6 cellular contexts compared by ENCODE assay signal in genomic region chr15:90884719-90885431, GRCh38. TPM values are rescaled to one million over a fixed set of nuclear protein-coding genes. Genes with fewer than 3 reads are reported as not detected.
DNase-seq lines count a peak whose midpoint lies in the region; ATAC-seq and TF ChIP-seq lines count a peak whose summit lies in the region.

No MANE protein-coding gene starts in this region.

- H3K4me3 Mint-ChIP-seq in endothelial cell (ENCODE audit: unreplicated experiment), result peak overlapping the region; percentile 82

- H3K36me3 Mint-ChIP-seq in endothelial cell (ENCODE audit: low read depth, unreplicated experiment), result peaks cover 11% of the 10 kb centered on the region

- intact Hi-C loops in sciatic nerve (cut with DNase I), result loop anchor here (2.0 kb wide), 1 partner anchor 238 kb away; no protein-coding TSS in a partner anchor

- H3K27ac ChIP-seq in HUES48 (ENCODE audit: low read depth, low read length), result peak overlapping the region; percentile 23

- peaks cover 17% of the 10 kb centered on the region for H3K36me3 ChIP-seq in HUES48 (ENCODE audit: control insufficient read depth, insufficient read depth, low read length)

- TF ChIP-seq CTCF in endothelial cell (IDR thresholded peaks at IDR 0.05; ENCODE audit: unreplicated experiment), result no peak
- TF ChIP-seq CTCF in GM13977 (IDR thresholded peaks at IDR 0.05; ENCODE audit: extremely low read depth, insufficient read depth, missing control alignments), result no peak

- no peaks in the 10 kb centered on the region for H3K9me3 ChIP-seq in HUES48 (ENCODE audit: control insufficient read depth, insufficient read depth, low read length)

- peaks cover 18% of the 10 kb centered on the region for H3K4me1 ChIP-seq in HUES48 (ENCODE audit: control insufficient read depth, insufficient read depth, low read length)

- no peaks in the 10 kb centered on the region for H3K27me3 ChIP-seq in HUES48 (ENCODE audit: control insufficient read depth, insufficient read depth, low read length)

- peak; percentile 11 for ATAC-seq in sciatic nerve
- no peak for ATAC-seq in GM18858 (IDR thresholded peaks at IDR 0.05; ENCODE audit: unreplicated experiment)

- H3K9ac ChIP-seq in HUES48 (ENCODE audit: low read depth, low read length), result no peak overlapping the region

- no peaks in the 10 kb centered on the region for H3K9me3 Mint-ChIP-seq in endothelial cell (ENCODE audit: unreplicated experiment)

- DNase-seq in endothelial cell (ENCODE audit: low spot score), result no peak
- peak; percentile 70 for DNase-seq in sciatic nerve (ENCODE audit: low spot score)
- DNase-seq in GM19240 (ENCODE audit: insufficient read length, low spot score), result no peak
- DNase-seq in GM13977 (ENCODE audit: low spot score), result no peak

- in situ Hi-C loops in GM13977 (cut with MboI; ENCODE audit: low pct_unique_long_range_greater_than_20kb, low sequenced_read_pairs, unreplicated experiment), result loop anchor here (25.0 kb wide), 1 partner anchor 573 kb away; no protein-coding TSS in a partner anchor

- peaks cover 26% of the 10 kb centered on the region for H3K4me1 Mint-ChIP-seq in endothelial cell (ENCODE audit: unreplicated experiment)

- no peak overlapping the region for H3K27ac Mint-ChIP-seq in endothelial cell (ENCODE audit: unreplicated experiment)

- H3K27me3 Mint-ChIP-seq in endothelial cell (ENCODE audit: unreplicated experiment), result no peaks in the 10 kb centered on the region

- H3K4me3 ChIP-seq in HUES48 (ENCODE audit: low read depth, low read length), result peak overlapping the region; percentile 30; the same call in 1 of the 2 replicates

RNA-seq across cellular contexts. Expression of gene FES, which starts 0.6 kb away (rescaled TPM):
- total RNA-seq in endothelial cell (ENCODE audit: unreplicated experiment), result 56.3 TPM
- total RNA-seq in sciatic nerve, result 44.8 TPM

RNA-seq across cellular contexts. Expression of gene FURIN, which starts 16.5 kb away (rescaled TPM):
- total RNA-seq in endothelial cell (ENCODE audit: unreplicated experiment) (143 TPM), sciatic nerve (51.6 TPM)

RNA-seq across cellular contexts. Expression of gene MAN2A2, which starts 18.2 kb away (rescaled TPM):
- 72.2 TPM for total RNA-seq in endothelial cell (ENCODE audit: unreplicated experiment)
- 150 TPM for total RNA-seq in sciatic nerve

RNA-seq across cellular contexts. Expression of gene HDDC3, which starts 47.5 kb away (rescaled TPM):
- total RNA-seq in endothelial cell (ENCODE audit: unreplicated experiment), result 14.5 TPM
- total RNA-seq in sciatic nerve, result 12.7 TPM

RNA-seq across cellular contexts. Expression of gene UNC45A, which starts 50.2 kb away (rescaled TPM):
- total RNA-seq in endothelial cell (ENCODE audit: unreplicated experiment) (102 TPM), sciatic nerve (56.8 TPM)
